In genomic region chr2:169221745-169222369, GRCh38 we compare ENCODE assay signal across 8 cellular contexts.
A peak's percentile ranks its signal among the peaks of the same experiment; 100 is the strongest.
DNase-seq lines count a peak whose midpoint lies in the region; ATAC-seq and TF ChIP-seq lines count a peak whose summit lies in the region.

No MANE protein-coding gene starts in this region.

- H3K4me1 Mint-ChIP-seq in endothelial cell (ENCODE audit: unreplicated experiment), result no peaks in the 10 kb centered on the region

- ATAC-seq in GM18511 (IDR thresholded peaks at IDR 0.05; ENCODE audit: unreplicated experiment), result no peak
- no peak for ATAC-seq in stimulated activated naive CD8-positive, alpha-beta T cell treated with anti-CD3 and anti-CD28 coated beads, Interleukin-15, Interleukin-2, amounts not matched to agents 100 U/mL and 50 U/mL, for 24 hours

- H3K4me3 Mint-ChIP-seq in endothelial cell (ENCODE audit: unreplicated experiment), result no peak overlapping the region

- no peaks in the 10 kb centered on the region for H3K9me3 Mint-ChIP-seq in endothelial cell (ENCODE audit: unreplicated experiment)

- no peak overlapping the region for H3K27ac Mint-ChIP-seq in endothelial cell (ENCODE audit: unreplicated experiment)

- peak; percentile 52 for TF ChIP-seq CTCF in endothelial cell (IDR thresholded peaks at IDR 0.05; ENCODE audit: unreplicated experiment)
- TF ChIP-seq CTCF in retinal pigment epithelial cell (conservative IDR thresholded peaks at IDR 0.05; ENCODE audit: low read depth, low read length), result peak; percentile 57

- H3K27me3 Mint-ChIP-seq in endothelial cell (ENCODE audit: unreplicated experiment), result no peaks in the 10 kb centered on the region

- no peak overlapping the region for H3K4me3 ChIP-seq in retinal pigment epithelial cell (ENCODE audit: low read length)

- DNase-seq in NCI-H1417 (lab: John Stamatoyannopoulos, UW) (peak in 2 of 3 experiments; percentile 5 to 12), NCI-H1417 treated with DMSO at 0.1 percent for 48 hours (lab: John Stamatoyannopoulos, UW) (no peak), NCI-H748 (lab: John Stamatoyannopoulos, UW; ENCODE audit: unreplicated experiment) (peak; percentile 53), endothelial cell (ENCODE audit: low spot score) (no peak), retinal pigment epithelial cell (ENCODE audit: low read depth) (no peak), NCI-H187 treated with DMSO at 0.1 percent for 48 hours (lab: John Stamatoyannopoulos, UW) (no peak)
- DNase-seq in stimulated activated naive CD8-positive, alpha-beta T cell treated with anti-CD3 and anti-CD28 coated beads, Interleukin-15, Interleukin-2, amounts not matched to agents 100 U/mL and 50 U/mL, for 24 hours, result no peak

- H3K36me3 Mint-ChIP-seq in endothelial cell (ENCODE audit: low read depth, unreplicated experiment), result no peaks in the 10 kb centered on the region

Comparison
In these comparisons a context has a peak if more than half of its experiments do, and no peak if none do; other contexts are left out.
1. DNase-seq: peak in NCI-H1417 (2 of 3) and NCI-H748 (single experiment); none in NCI-H1417 treated with DMSO at 0.1 percent for 48 hours (single experiment), endothelial cell (single experiment), retinal pigment epithelial cell (single experiment), stimulated activated naive CD8-positive, alpha-beta T cell treated with anti-CD3 and anti-CD28 coated beads, Interleukin-15, Interleukin-2, amounts not matched to agents 100 U/mL and 50 U/mL, for 24 hours (single experiment) and NCI-H187 treated with DMSO at 0.1 percent for 48 hours (single experiment).